25 cellular contexts compared by ENCODE assay signal in genomic region chr21:37436180-37436579, GRCh38.
DNase-seq lines count a peak whose midpoint lies in the region; ATAC-seq and TF ChIP-seq lines count a peak whose summit lies in the region.
"Had no signal": no experiment of that assay in that cellular context is flagged by ENCODE, and none has a peak within 500 bp of the region (broad histone marks: within the 10 kb centered on the region; RNA-seq: fewer than 3 reads in every experiment).

No MANE protein-coding gene starts in this region.

- H3K4me3 ChIP-seq in GM23248 (no peak overlapping the region), adrenal gland (no peak overlapping the region), hepatocyte (no peak overlapping the region), skeletal muscle tissue (ENCODE audit: low read length in 3 of 3) (peak overlapping the region in 1 of 3 donors; percentile 16), sigmoid colon (no peak overlapping the region)
- H3K4me3 ChIP-seq: left lung, prostate gland, tibial nerve had no signal

- H3K27me3 ChIP-seq in GM23248 (replicated peaks; ENCODE audit: insufficient read depth) (no peaks in the 10 kb centered on the region), adrenal gland (no peaks in the 10 kb centered on the region), hepatocyte (no peaks in the 10 kb centered on the region), skeletal muscle tissue (ENCODE audit: control insufficient read depth in 3 of 3, insufficient read depth in 3 of 3, low read length in 3 of 3) (no peaks in the 10 kb centered on the region), sigmoid colon (no peaks in the 10 kb centered on the region)
- H3K27me3 ChIP-seq: left lung, tibial nerve had no signal

- no peak for DNase-seq in GM23248
- no peak for DNase-seq in adrenal gland
- no peak for DNase-seq in hepatocyte (ENCODE audit: low spot score)
- DNase-seq in sigmoid colon: no peak
- no peak for DNase-seq in NCI-H2107 treated with DMSO at 0.1 percent for 48 hours (lab: John Stamatoyannopoulos, UW; ENCODE audit: unreplicated experiment)
- no peak for DNase-seq in NCI-H2029 (lab: John Stamatoyannopoulos, UW)
- DNase-seq: activated CD4-positive, alpha-beta memory T cell treated with anti-CD3 and anti-CD28 coated beads, Interleukin-2, amount 10 ng/mL, durations not matched to agents 7 days and 5 days; activated gamma-delta T cell; activated naive CD8-positive, alpha-beta T cell treated with anti-CD3 and anti-CD28 coated beads, Interleukin-2, amount 50 U/mL, for 24 hours; CD8-positive, alpha-beta T cell; DMS153; GDM1; left lung; NCI-H1417 treated with DMSO at 0.1 percent for 48 hours; nephron progenitor cell; stimulated activated CD4-positive, alpha-beta T cell treated with anti-CD3 and anti-CD28 coated beads, Interleukin-12 subunit alpha, Interleukin-12 subunit beta, amount 100 ng/mL, for 4 hours; stimulated activated CD4-positive, alpha-beta T cell treated with anti-CD3 and anti-CD28 coated beads, Interleukin-4, amount 100 ng/mL, for 4 hours; stimulated activated naive CD8-positive, alpha-beta T cell treated with anti-CD3 and anti-CD28 coated beads, Interleukin-15, Interleukin-2, amounts not matched to agents 100 U/mL and 50 U/mL, for 24 hours; SW 1271 had no signal

- in situ Hi-C loops in GM23248 (cut with MboI): no loop called here

- H3K9me3 ChIP-seq in GM23248 (ENCODE audit: low read depth) (no peaks in the 10 kb centered on the region), adrenal gland (replicated peaks in 1 of 3) (no peaks in the 10 kb centered on the region), hepatocyte (ENCODE audit: low read depth) (no peaks in the 10 kb centered on the region), skeletal muscle tissue (ENCODE audit: control insufficient read depth in 3 of 3, low read length in 3 of 3) (no peaks in the 10 kb centered on the region), sigmoid colon (no peaks in the 10 kb centered on the region)
- H3K9me3 ChIP-seq: left lung, prostate gland, tibial nerve had no signal

- WGBS in GM23248 (ENCODE audit: low coverage in 1 of 2, low lambda C conversion rate in 2 of 2, missing lambda C conversion rate in 2 of 2), 2 experiments: 78 to 86% methylated on average over 2 of the region's 2 CpGs
- 43 to 56% (median 53%) methylated on average over 2 of the region's 2 CpGs for WGBS in adrenal gland, 4 donors
- whole genome bisulfite sequencing in hepatocyte (ENCODE audit: low lambda C conversion rate, missing lambda C conversion rate): 64% methylated on average over 2 of the region's 2 CpGs
- 81 to 90% methylated on average over 2 of the region's 2 CpGs for WGBS in sigmoid colon, 2 donors

- no peaks in the 10 kb centered on the region for H3K9me2 ChIP-seq in GM23248 (ENCODE audit: insufficient read depth)
- H3K9me2 ChIP-seq in hepatocyte (replicated peaks; ENCODE audit: insufficient read depth): no peaks in the 10 kb centered on the region

- peaks cover 38% of the 10 kb centered on the region for H3F3A ChIP-seq in GM23248 (ENCODE audit: insufficient read depth)

- H3K27ac ChIP-seq in GM23248: 0 out of 2 replicates have a peak overlapping the region, but pooled peaks have one; percentile 25
- peak overlapping the region in 4 of 5 donors; percentile 1 to 42 (median 30) for H3K27ac ChIP-seq in adrenal gland
- no peak overlapping the region for H3K27ac ChIP-seq in hepatocyte
- peak overlapping the region; percentile 78 for H3K27ac ChIP-seq in skeletal muscle tissue (ENCODE audit: low read depth, low read length)
- peak overlapping the region in 1 of 4 donors; percentile 53 for H3K27ac ChIP-seq in sigmoid colon
- H3K27ac ChIP-seq: coronary artery, prostate gland had no signal

- H3K36me3 ChIP-seq in GM23248 (ENCODE audit: low read depth) (peaks cover 4% of the 10 kb centered on the region; the same call in 1 of the 2 replicates), adrenal gland (replicated peaks in 1 of 2) (no peaks in the 10 kb centered on the region), hepatocyte (replicated peaks; ENCODE audit: insufficient read depth, low read depth) (no peaks in the 10 kb centered on the region), skeletal muscle tissue (ENCODE audit: control insufficient read depth in 3 of 3, insufficient read depth in 3 of 3, low read length in 3 of 3) (no peaks in the 10 kb centered on the region), sigmoid colon (no peaks in the 10 kb centered on the region)
- H3K36me3 ChIP-seq: left lung, prostate gland, tibial nerve had no signal

- H3K79me2 ChIP-seq in GM23248 (ENCODE audit: insufficient read depth): peaks cover 100% of the 10 kb centered on the region
- peaks cover 99% of the 10 kb centered on the region for H3K79me2 ChIP-seq in hepatocyte

- ATAC-seq in HG03439 (IDR thresholded peaks at IDR 0.05; ENCODE audit: unreplicated experiment): no peak
- ATAC-seq: activated CD4-positive, CD25-positive, alpha-beta regulatory T cell treated with anti-CD3 and anti-CD28 coated beads, Interleukin-2, amount 50 U/mL, for 24 hours; activated naive CD8-positive, alpha-beta T cell treated with anti-CD3 and anti-CD28 coated beads, Interleukin-2, amount 50 U/mL, for 24 hours; CD8-positive, alpha-beta T cell; left lung; stimulated activated naive CD8-positive, alpha-beta T cell treated with anti-CD3 and anti-CD28 coated beads, Interleukin-15, Interleukin-2, amounts not matched to agents 100 U/mL and 50 U/mL, for 24 hours had no signal

- intact Hi-C loops in adrenal gland (cut with DNase I) (no loop called here), sigmoid colon (cut with DNase I) (no loop called here)

- H3K4me2 ChIP-seq in GM23248 (ENCODE audit: unreplicated experiment) (no peak overlapping the region), hepatocyte (peak overlapping the region; percentile 37)

- H3K4me1 ChIP-seq in GM23248 (ENCODE audit: insufficient read depth) (peaks cover 35% of the 10 kb centered on the region), adrenal gland (replicated peaks in 1 of 2) (peaks cover 24 to 60% of the 10 kb centered on the region in 2 donors), hepatocyte (ENCODE audit: insufficient read depth) (no peaks in the 10 kb centered on the region), skeletal muscle tissue (ENCODE audit: control insufficient read depth in 3 of 3, insufficient read depth in 3 of 3, low read length in 3 of 3) (peaks cover 24 to 44% (median 30%) of the 10 kb centered on the region in 3 donors), sigmoid colon (peaks cover 0 to 77% (median 41%) of the 10 kb centered on the region in 4 donors)
- H3K4me1 ChIP-seq: prostate gland had no signal

- H4K20me1 ChIP-seq in GM23248 (ENCODE audit: insufficient read depth) (peaks cover 26% of the 10 kb centered on the region; the same call in 1 of the 2 replicates), hepatocyte (ENCODE audit: insufficient read depth, poor library complexity, severe bottlenecking) (peaks cover 84% of the 10 kb centered on the region)

- H3K9ac ChIP-seq in GM23248 (no peak overlapping the region), skeletal muscle tissue (ENCODE audit: low read depth in 1 of 3, low read length in 3 of 3) (peak overlapping the region; percentile 45 to 79 (median 63))

- no peak for TF ChIP-seq CTCF in adrenal gland (IDR thresholded peaks at IDR 0.05)
- no peak for TF ChIP-seq CTCF in hepatocyte (IDR thresholded peaks at IDR 0.05; ENCODE audit: poor library complexity)
- no peak for TF ChIP-seq CTCF in sigmoid colon (IDR thresholded peaks at IDR 0.05)

- H2AFZ ChIP-seq in GM23248 (no peak overlapping the region), hepatocyte (no peak overlapping the region)

- no peak for TF ChIP-seq EP300 in sigmoid colon (IDR thresholded peaks at IDR 0.05)

- TF ChIP-seq POLR2A in adrenal gland (IDR thresholded peaks at IDR 0.05) (no peak), sigmoid colon (IDR thresholded peaks at IDR 0.05) (no peak)
